Comparison of ENCODE assay signal across 23 cellular contexts in genomic region chr21:43881918-43882317, GRCh38.
"Had no signal": no experiment of that assay in that cellular context is flagged by ENCODE, and none has a peak within 500 bp of the region (broad histone marks: within the 10 kb centered on the region; RNA-seq: fewer than 3 reads in every experiment).

No MANE protein-coding gene starts in this region.

- H3K9me3 ChIP-seq: left ventricle myocardium inferior, mucosa of descending colon, neutrophil, right atrium auricular region, right lobe of liver, stomach, testis, thyroid gland, transverse colon, uterus had no signal

- H3K27ac Mint-ChIP-seq: nephron progenitor cell; neural progenitor cell; progenitor cell of endocrine pancreas; stimulated activated naive B cell treated with anti-CD40 and anti-IgM and Interleukin-4, amounts not matched to agents 10 μg/mL and 1 μg/mL and 100 μg/mL, for 72 hours had no signal

- H3K9me3 Mint-ChIP-seq: naive thymus-derived CD4-positive, alpha-beta T cell; nephron progenitor cell; neural progenitor cell; stimulated activated naive B cell treated with anti-CD40 and anti-IgM and Interleukin-4, amounts not matched to agents 10 μg/mL and 1 μg/mL and 100 μg/mL, for 72 hours had no signal

- H3K36me3 ChIP-seq: neural progenitor cell, right atrium auricular region, right lobe of liver, thyroid gland, transverse colon, uterus had no signal

- H3K27me3 Mint-ChIP-seq: naive thymus-derived CD4-positive, alpha-beta T cell; progenitor cell of endocrine pancreas; stimulated activated naive B cell treated with anti-CD40 and anti-IgM and Interleukin-4, amounts not matched to agents 10 μg/mL and 1 μg/mL and 100 μg/mL, for 72 hours had no signal

- H3K4me3 ChIP-seq: hepatocyte, left ventricle myocardium inferior, lung, mucosa of descending colon, neural progenitor cell, right atrium auricular region, right lobe of liver, smooth muscle cell, stomach, testis, thyroid gland, transverse colon, uterus had no signal

- DNase-seq: islet precursor cell; left ventricle myocardium inferior; mesendoderm; midbrain; naive thymus-derived CD4-positive, alpha-beta T cell; nephron progenitor cell; occipital lobe; right lobe of liver; stimulated activated naive B cell treated with anti-CD40 and anti-IgM and Interleukin-4, amounts not matched to agents 10 μg/mL and 1 μg/mL and 100 μg/mL, for 72 hours; stomach; testis; thyroid gland; transverse colon; uterus had no signal

- H3K4me3 Mint-ChIP-seq: nephron progenitor cell; neural progenitor cell; stimulated activated naive B cell treated with anti-CD40 and anti-IgM and Interleukin-4, amounts not matched to agents 10 μg/mL and 1 μg/mL and 100 μg/mL, for 72 hours had no signal

- H3K27ac ChIP-seq: hepatocyte, left ventricle myocardium inferior, neural progenitor cell, neutrophil, parathyroid adenoma, right atrium auricular region, right lobe of liver, stomach, testis, thyroid gland, transverse colon, uterus had no signal

- ATAC-seq: mucosa of descending colon; right lobe of liver; stimulated activated naive B cell treated with anti-CD40 and anti-IgM and Interleukin-4, amounts not matched to agents 10 μg/mL and 1 μg/mL and 100 μg/mL, for 72 hours had no signal

- H3K27me3 ChIP-seq: hepatocyte, neural progenitor cell, neutrophil, right atrium auricular region, right lobe of liver, stomach, testis, thyroid gland, transverse colon, uterus had no signal
